ENCODE assay signal across 15 cellular contexts in the genomic region with DNA sequence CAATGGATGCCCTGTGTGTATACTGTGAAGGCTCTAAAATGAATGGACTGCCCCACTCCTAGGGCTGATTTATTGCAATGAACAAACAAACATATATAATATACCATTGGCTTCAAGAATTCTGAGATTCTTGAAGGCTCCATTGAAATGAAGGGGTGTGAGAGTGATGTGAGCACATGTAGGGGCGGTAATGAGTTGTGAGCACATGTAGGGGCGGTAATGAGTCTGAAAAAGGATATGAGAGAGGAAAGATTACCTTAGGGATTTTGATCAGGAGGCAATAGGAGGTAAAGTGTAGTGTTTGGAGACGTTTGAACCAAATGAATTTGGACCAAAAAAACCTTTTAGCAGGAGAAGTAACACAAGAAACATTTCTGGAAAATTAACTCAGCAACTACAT. TPM values are rescaled to one million over a fixed set of nuclear protein-coding genes. Genes with fewer than 3 reads are reported as not detected.
DNase-seq lines count a peak whose midpoint lies in the region; ATAC-seq and TF ChIP-seq lines count a peak whose summit lies in the region.
"Had no signal": no experiment of that assay in that cellular context is flagged by ENCODE, and none has a peak within 500 bp of the region (broad histone marks: within the 10 kb centered on the region; RNA-seq: fewer than 3 reads in every experiment).

No MANE protein-coding gene starts in this region.

- DNase-seq in Karpas-422 (no peak), mesendoderm (peak; percentile 20), NCI-H82 treated with DMSO at 0.1 percent for 48 hours (lab: John Stamatoyannopoulos, UW; ENCODE audit: unreplicated experiment) (no peak), suprapubic skin (ENCODE audit: low spot score in 2 of 2) (no peak), iPS-NIHi7 (ENCODE audit: extremely low spot score) (no peak)
- DNase-seq in activated naive CD8-positive, alpha-beta T cell treated with anti-CD3 and anti-CD28 coated beads for 36 hours, result no peak
- DNase-seq: AML-193, MV-4-11, NCI-H1694 treated with DMSO at 0.1 percent for 48 hours, NCI-H2107, NCI-H510A, NCI-H748 treated with DMSO at 0.1 percent for 48 hours had no signal

- no peak overlapping the region for H2AFZ ChIP-seq in Karpas-422 (ENCODE audit: low read length)

- no peaks in the 10 kb centered on the region for H3K9me3 Mint-ChIP-seq in activated naive CD8-positive, alpha-beta T cell treated with anti-CD3 and anti-CD28 coated beads for 36 hours

- H3K4me3 ChIP-seq in DOHH2 (ENCODE audit: low read length) (0 out of 2 replicates have a peak overlapping the region, but pooled peaks have one; percentile 76), Karpas-422 (ENCODE audit: low read length) (no peak overlapping the region), mesendoderm (ENCODE audit: low read length) (no peak overlapping the region), suprapubic skin (no peak overlapping the region)
- H3K4me3 ChIP-seq: HAP-1 had no signal

- H3K56ac ChIP-seq in mesendoderm (ENCODE audit: low read length), result no peak overlapping the region

- no peak overlapping the region for H3K4ac ChIP-seq in mesendoderm (ENCODE audit: low read depth, low read length)

- no peaks in the 10 kb centered on the region for H3K27me3 Mint-ChIP-seq in activated naive CD8-positive, alpha-beta T cell treated with anti-CD3 and anti-CD28 coated beads for 36 hours

- H2AK5ac ChIP-seq in mesendoderm (ENCODE audit: low read length), result no peak overlapping the region

- no peak overlapping the region for H4K5ac ChIP-seq in mesendoderm (ENCODE audit: low read length)

- H3K79me1 ChIP-seq in mesendoderm (ENCODE audit: low read length), result no peaks in the 10 kb centered on the region

- H3K27ac ChIP-seq in DOHH2 (ENCODE audit: low read depth, low read length), result no peak overlapping the region
- H3K27ac ChIP-seq in Karpas-422 (ENCODE audit: low read length), result no peak overlapping the region
- no peak overlapping the region for H3K27ac ChIP-seq in mesendoderm (ENCODE audit: low read depth, low read length)
- no peak overlapping the region for H3K27ac ChIP-seq in suprapubic skin

- H3K36me3 Mint-ChIP-seq in activated naive CD8-positive, alpha-beta T cell treated with anti-CD3 and anti-CD28 coated beads for 36 hours, result peaks cover 38% of the 10 kb centered on the region

- H3K4me3 Mint-ChIP-seq in activated naive CD8-positive, alpha-beta T cell treated with anti-CD3 and anti-CD28 coated beads for 36 hours, result peak overlapping the region; percentile 1

- no peak overlapping the region for H4K8ac ChIP-seq in mesendoderm (ENCODE audit: low read depth, low read length)

- H3K27ac Mint-ChIP-seq in activated naive CD8-positive, alpha-beta T cell treated with anti-CD3 and anti-CD28 coated beads for 36 hours, result peak overlapping the region; percentile 18

- peaks cover 49% of the 10 kb centered on the region for H3K4me1 ChIP-seq in DOHH2 (ENCODE audit: control insufficient read depth, low read length)
- peaks cover 67% of the 10 kb centered on the region for H3K4me1 ChIP-seq in Karpas-422 (ENCODE audit: low read length)
- no peaks in the 10 kb centered on the region for H3K4me1 ChIP-seq in mesendoderm (ENCODE audit: control insufficient read depth, low read depth, low read length)
- peaks cover 24% of the 10 kb centered on the region for H3K4me1 ChIP-seq in suprapubic skin

- TF ChIP-seq EP300 in suprapubic skin (IDR thresholded peaks at IDR 0.05), result no peak

- H3K9me3 ChIP-seq in DOHH2 (ENCODE audit: control insufficient read depth, insufficient read depth, low read length) (no peaks in the 10 kb centered on the region), Karpas-422 (ENCODE audit: low read length) (no peaks in the 10 kb centered on the region), suprapubic skin (no peaks in the 10 kb centered on the region)
- H3K9me3 ChIP-seq: HAP-1 had no signal

- H3K36me3 ChIP-seq in DOHH2 (ENCODE audit: control insufficient read depth, low read length) (peaks cover 45% of the 10 kb centered on the region), Karpas-422 (ENCODE audit: insufficient read depth, low read length) (peaks cover 50% of the 10 kb centered on the region), mesendoderm (ENCODE audit: control insufficient read depth, insufficient read depth, low read length) (no peaks in the 10 kb centered on the region), suprapubic skin (no peaks in the 10 kb centered on the region)
- H3K36me3 ChIP-seq: HAP-1 had no signal

- no CpG with 5 or more reads among the region's 3 CpGs for WGBS in mesendoderm (ENCODE audit: extremely low coverage, insufficient coverage, low lambda C conversion rate)
- 90% methylated on average over 3 of the region's 3 CpGs for WGBS in suprapubic skin

- peaks cover 38% of the 10 kb centered on the region for H3K4me1 Mint-ChIP-seq in activated naive CD8-positive, alpha-beta T cell treated with anti-CD3 and anti-CD28 coated beads for 36 hours

- H2BK5ac ChIP-seq in mesendoderm (ENCODE audit: low read length), result no peak overlapping the region

- no peaks in the 10 kb centered on the region for H3K9me2 ChIP-seq in DOHH2 (replicated peaks; ENCODE audit: control insufficient read depth, low read length)
- H3K9me2 ChIP-seq in Karpas-422 (replicated peaks; ENCODE audit: insufficient read depth, low read length), result no peaks in the 10 kb centered on the region

- no peak for TF ChIP-seq POLR2A in suprapubic skin (IDR thresholded peaks at IDR 0.05)

- H2BK120ac ChIP-seq in mesendoderm (ENCODE audit: low read depth, low read length), result no peak overlapping the region

- H3F3A ChIP-seq in DOHH2 (ENCODE audit: control insufficient read depth, insufficient read depth), result 0 out of 2 replicates have a peak, but pooled peaks cover 2% of the 10 kb centered on the region

- no peak overlapping the region for H3K23ac ChIP-seq in mesendoderm (ENCODE audit: low read length)

- H3K4me2 ChIP-seq in DOHH2 (ENCODE audit: low read length) (peak overlapping the region; percentile 99), Karpas-422 (ENCODE audit: low read depth, low read length, poor library complexity, severe bottlenecking) (peak overlapping the region; percentile 92), mesendoderm (ENCODE audit: low read length) (no peak overlapping the region)

- H3K9ac ChIP-seq in Karpas-422 (ENCODE audit: low read length) (no peak overlapping the region), mesendoderm (ENCODE audit: low read length) (no peak overlapping the region)

- H3K79me2 ChIP-seq in DOHH2 (ENCODE audit: control insufficient read depth, low read length) (peaks cover 88% of the 10 kb centered on the region), Karpas-422 (ENCODE audit: low read length) (peaks cover 94% of the 10 kb centered on the region), mesendoderm (ENCODE audit: control insufficient read depth, insufficient read depth, low read length) (peaks cover 1% of the 10 kb centered on the region)

- H4K20me1 ChIP-seq in DOHH2 (ENCODE audit: control insufficient read depth, insufficient read depth, low read depth, low read length) (peaks cover 3% of the 10 kb centered on the region; the same call in 1 of the 2 replicates), Karpas-422 (ENCODE audit: insufficient read depth, low read depth, low read length) (no peaks in the 10 kb centered on the region)

- no peak for TF ChIP-seq CTCF in DOHH2 (IDR thresholded peaks at IDR 0.05; ENCODE audit: low read depth, low read length, poor library complexity, severe bottlenecking)
- TF ChIP-seq CTCF in suprapubic skin (IDR thresholded peaks at IDR 0.05), result no peak

- no peaks in the 10 kb centered on the region for H3K27me3 ChIP-seq in DOHH2 (ENCODE audit: control insufficient read depth, low read length)
- no peaks in the 10 kb centered on the region for H3K27me3 ChIP-seq in Karpas-422 (ENCODE audit: low read length)
- no peaks in the 10 kb centered on the region for H3K27me3 ChIP-seq in mesendoderm (ENCODE audit: insufficient read depth, low read length, poor library complexity)
- no peaks in the 10 kb centered on the region for H3K27me3 ChIP-seq in suprapubic skin

- no peak for ATAC-seq in HG02852 (IDR thresholded peaks at IDR 0.05; ENCODE audit: unreplicated experiment)

- no peak overlapping the region for H3K18ac ChIP-seq in mesendoderm (ENCODE audit: low read length)

- no peak overlapping the region for H2BK15ac ChIP-seq in mesendoderm (replicated peaks; ENCODE audit: low read depth)

RNA-seq across cellular contexts. Expression of a gene that starts 3.7 kb away (rescaled TPM):
- 138 and 197 TPM in 2 replicates for total RNA-seq in Karpas-422 (2014; rRNA removed; shearing (Covaris generic); ENCODE audit: low replicate concordance)
- 100 to 1,000 TPM; 147 to 148 TPM for total RNA-seq in activated naive CD8-positive, alpha-beta T cell treated with anti-CD3 and anti-CD28 coated beads for 36 hours
- polyA plus RNA-seq in mesendoderm (2013, experiment 1 of 2), result 24.1 TPM
- 24.0 TPM for polyA plus RNA-seq in mesendoderm (2013, experiment 2 of 2)
- 10 to 100 TPM; 28.6 to 40.3 (median 33.4) TPM for total RNA-seq in suprapubic skin

RNA-seq across cellular contexts. Expression of a gene that starts 4.7 kb away (rescaled TPM):
- 45.8 and 54.0 TPM in 2 replicates for total RNA-seq in Karpas-422 (2014; rRNA removed; shearing (Covaris generic); ENCODE audit: low replicate concordance)
- total RNA-seq in activated naive CD8-positive, alpha-beta T cell treated with anti-CD3 and anti-CD28 coated beads for 36 hours, result 100 to 1,000 TPM; 170 to 210 TPM
- 94.8 TPM for polyA plus RNA-seq in mesendoderm (2013, experiment 1 of 2)
- 95.8 TPM for polyA plus RNA-seq in mesendoderm (2013, experiment 2 of 2)
- total RNA-seq in suprapubic skin, result 10 to 100 TPM; 10.2 to 40.1 (median 22.7) TPM

RNA-seq across cellular contexts. Expression of a gene that starts 28.2 kb away (rescaled TPM):
- total RNA-seq in Karpas-422 (2014; rRNA removed; shearing (Covaris generic); ENCODE audit: low replicate concordance), result 5.3 and 7.1 TPM in 2 replicates
- 1 to 10 TPM; 2.4 to 2.5 TPM for total RNA-seq in activated naive CD8-positive, alpha-beta T cell treated with anti-CD3 and anti-CD28 coated beads for 36 hours
- polyA plus RNA-seq in mesendoderm (2013, experiment 1 of 2), result 1.8 TPM
- 1.9 TPM for polyA plus RNA-seq in mesendoderm (2013, experiment 2 of 2)
- 1 to 10 TPM; 2.5 to 6.6 (median 3.9) TPM for total RNA-seq in suprapubic skin
